Comparison of ENCODE assay signal across 13 cellular contexts in the genomic region with DNA sequence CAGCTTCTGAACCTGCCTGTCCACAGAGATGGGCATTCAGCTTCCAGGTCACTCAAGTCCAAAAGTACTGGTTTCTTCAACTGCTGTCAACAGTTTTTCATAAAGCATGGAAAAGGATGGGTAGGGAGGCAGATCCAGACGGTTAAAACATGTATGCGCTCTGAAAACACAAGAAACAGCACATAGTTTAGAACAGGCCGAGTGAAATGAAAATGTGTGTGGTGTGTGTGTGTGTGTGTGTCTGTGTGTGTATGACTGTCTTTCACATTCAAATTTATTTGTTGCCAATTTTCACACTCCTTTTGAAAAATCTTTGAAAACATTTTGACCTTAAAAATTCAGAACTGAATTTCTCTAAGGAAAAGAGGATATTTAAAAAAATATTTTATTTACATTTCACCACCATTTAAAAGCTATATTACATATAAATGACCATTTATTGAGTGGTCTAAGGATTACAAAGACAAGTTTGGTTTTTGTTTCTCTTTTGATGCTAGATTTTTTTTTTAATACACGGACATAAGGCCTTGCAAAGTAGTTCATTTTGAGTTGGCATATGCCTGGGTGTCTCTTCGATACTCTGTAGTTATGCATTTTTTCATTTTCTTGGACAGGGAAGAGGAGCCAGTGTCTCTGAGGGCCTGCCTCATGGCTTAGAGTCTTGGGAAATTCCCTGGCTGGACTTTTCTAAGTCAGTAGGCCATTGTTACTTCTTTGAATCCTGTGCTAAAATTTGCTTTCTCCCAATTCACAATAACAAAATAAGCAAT. TPM values are rescaled to one million over a fixed set of nuclear protein-coding genes. Genes with fewer than 3 reads are reported as not detected.
DNase-seq lines count a peak whose midpoint lies in the region; ATAC-seq and TF ChIP-seq lines count a peak whose summit lies in the region.
"Had no signal": no experiment of that assay in that cellular context is flagged by ENCODE, and none has a peak within 500 bp of the region (broad histone marks: within the 10 kb centered on the region; RNA-seq: fewer than 3 reads in every experiment).

No MANE protein-coding gene starts in this region.

- H3K4me1 ChIP-seq in Peyer's patch = no peaks in the 10 kb centered on the region

- POLR2A ChIA-PET in naive thymus-derived CD8-positive, alpha-beta T cell (lab: Charles Lee) = interaction anchor here (0.5 to 3.4 kb wide), 14 partner anchors 10 to 1206 kb away, joined by 3 to 23 read pairs (median 4); partner anchors contain the start of gene STK17B

- no peak overlapping the region for H3K4me3 ChIP-seq in Peyer's patch
- no peak overlapping the region for H3K4me3 ChIP-seq in choroid plexus epithelial cell (ENCODE audit: low read depth, low read length)
- H3K4me3 ChIP-seq: smooth muscle cell had no signal

- H3K27ac Mint-ChIP-seq in activated CD4-positive, alpha-beta T cell treated with anti-CD3 and anti-CD28 coated beads, Interleukin-2, amount 10 ng/mL, durations not matched to agents 24 days and 14 days = peak overlapping the region; percentile 90
- peak overlapping the region in 9 of 10 donors; percentile 43 to 91 (median 78) for H3K27ac Mint-ChIP-seq in naive thymus-derived CD8-positive, alpha-beta T cell
- H3K27ac Mint-ChIP-seq: dendritic cell treated with granulocyte-macrophage colony-stimulating factor and Interleukin-4, amounts not matched to agents 40 ng/mL and 50 ng/mL, for 4 days had no signal

- in situ Hi-C loops in ACHN (cut with HindIII; ENCODE audit: low pct_ligation_motif_present, low pct_unique_long_range_greater_than_20kb, low sequenced_read_pairs) = no loop called here

- no peaks in the 10 kb centered on the region for H3K36me3 ChIP-seq in Peyer's patch

- ATAC-seq in naive thymus-derived CD8-positive, alpha-beta T cell = peak in 1 of 2 donors; percentile 29

- no peak for TF ChIP-seq POLR2A in Peyer's patch (IDR thresholded peaks at IDR 0.05)

- TF ChIP-seq CTCF in Peyer's patch (IDR thresholded peaks at IDR 0.05) = no peak
- no peak for TF ChIP-seq CTCF in choroid plexus epithelial cell (conservative IDR thresholded peaks at IDR 0.05; ENCODE audit: low read depth, low read length)

- peaks cover 30% of the 10 kb centered on the region for H3K4me1 Mint-ChIP-seq in activated CD4-positive, alpha-beta T cell treated with anti-CD3 and anti-CD28 coated beads, Interleukin-2, amount 10 ng/mL, durations not matched to agents 24 days and 14 days
- peaks cover 17 to 44% (median 35%) of the 10 kb centered on the region in 4 donors for H3K4me1 Mint-ChIP-seq in naive thymus-derived CD8-positive, alpha-beta T cell

- peaks cover 3% of the 10 kb centered on the region for H3K36me3 Mint-ChIP-seq in activated CD4-positive, alpha-beta T cell treated with anti-CD3 and anti-CD28 coated beads, Interleukin-2, amount 10 ng/mL, durations not matched to agents 24 days and 14 days (ENCODE audit: low read depth)
- no peaks in the 10 kb centered on the region for H3K36me3 Mint-ChIP-seq in naive thymus-derived CD8-positive, alpha-beta T cell

- H3K27ac ChIP-seq in Peyer's patch = peak overlapping the region; percentile 6 to 75 (median 64)

- no peaks in the 10 kb centered on the region for H3K9me3 ChIP-seq in Peyer's patch

- no peaks in the 10 kb centered on the region for H3K27me3 ChIP-seq in Peyer's patch

- DNase-seq in activated CD4-positive, alpha-beta T cell treated with anti-CD3 and anti-CD28 coated beads, Interleukin-2, amount 10 ng/mL, durations not matched to agents 24 days and 14 days = no peak
- no peak for DNase-seq in activated CD4-positive, alpha-beta T cell treated with anti-CD3 and anti-CD28 coated beads, Interleukin-2, amount 50 U/mL, for 4 hours
- no peak for DNase-seq in Peyer's patch
- DNase-seq in choroid plexus epithelial cell (ENCODE audit: low read depth) = peak; percentile 26
- no peak for DNase-seq in naive thymus-derived CD8-positive, alpha-beta T cell
- DNase-seq in iPS-NIHi7 (ENCODE audit: extremely low spot score) = no peak
- DNase-seq in ACHN = no peak
- DNase-seq in activated CD4-positive, CD25-positive, alpha-beta regulatory T cell (lab: John Stamatoyannopoulos, UW) = no peak
- DNase-seq: 8988T, NCI-H1930, trophoblast cell had no signal

- no peaks in the 10 kb centered on the region for H3K27me3 Mint-ChIP-seq in activated CD4-positive, alpha-beta T cell treated with anti-CD3 and anti-CD28 coated beads, Interleukin-2, amount 10 ng/mL, durations not matched to agents 24 days and 14 days
- no peaks in the 10 kb centered on the region for H3K27me3 Mint-ChIP-seq in naive thymus-derived CD8-positive, alpha-beta T cell
- H3K27me3 Mint-ChIP-seq: dendritic cell treated with granulocyte-macrophage colony-stimulating factor and Interleukin-4, amounts not matched to agents 40 ng/mL and 50 ng/mL, for 4 days had no signal

- intact Hi-C loops in activated CD4-positive, alpha-beta T cell treated with anti-CD3 and anti-CD28 coated beads, Interleukin-2, amount 10 ng/mL, durations not matched to agents 24 days and 14 days (cut with micrococcal nuclease) = loop anchor here (2.0 kb wide), 2 partner anchors 67 to 87 kb away; no protein-coding TSS in a partner anchor

- peak overlapping the region; percentile 64 for H3K4me3 Mint-ChIP-seq in activated CD4-positive, alpha-beta T cell treated with anti-CD3 and anti-CD28 coated beads, Interleukin-2, amount 10 ng/mL, durations not matched to agents 24 days and 14 days
- H3K4me3 Mint-ChIP-seq in naive thymus-derived CD8-positive, alpha-beta T cell = peak overlapping the region; percentile 16 to 72 (median 58)
- H3K4me3 Mint-ChIP-seq: dendritic cell treated with granulocyte-macrophage colony-stimulating factor and Interleukin-4, amounts not matched to agents 40 ng/mL and 50 ng/mL, for 4 days had no signal

- peaks cover 8% of the 10 kb centered on the region for H3K9me3 Mint-ChIP-seq in activated CD4-positive, alpha-beta T cell treated with anti-CD3 and anti-CD28 coated beads, Interleukin-2, amount 10 ng/mL, durations not matched to agents 24 days and 14 days
- peaks cover 0 to 2% (median 0%) of the 10 kb centered on the region in 9 donors for H3K9me3 Mint-ChIP-seq in naive thymus-derived CD8-positive, alpha-beta T cell
- H3K9me3 Mint-ChIP-seq: dendritic cell treated with granulocyte-macrophage colony-stimulating factor and Interleukin-4, amounts not matched to agents 40 ng/mL and 50 ng/mL, for 4 days had no signal

RNA-seq across cellular contexts. Expression of gene STK17B, which starts 30.0 kb away (rescaled TPM):
- total RNA-seq in activated CD4-positive, alpha-beta T cell treated with anti-CD3 and anti-CD28 coated beads, Interleukin-2, amount 10 ng/mL, durations not matched to agents 24 days and 14 days = 129 and 131 TPM in 2 replicates
- 100 to 1,000 TPM in 1 of 4 donors, 10 to 100 TPM in 3; 47.3 to 123 (median 56.3) TPM for total RNA-seq in Peyer's patch
- total RNA-seq in naive thymus-derived CD8-positive, alpha-beta T cell = 100 to 1,000 TPM; 312 to 331 TPM
- polyA plus RNA-seq in naive thymus-derived CD8-positive, alpha-beta T cell = 10 to 100 TPM; 73.5 to 98.3 (median 91.9) TPM
